Comparison of ENCODE assay signal across 8 cellular contexts in the genomic region with DNA sequence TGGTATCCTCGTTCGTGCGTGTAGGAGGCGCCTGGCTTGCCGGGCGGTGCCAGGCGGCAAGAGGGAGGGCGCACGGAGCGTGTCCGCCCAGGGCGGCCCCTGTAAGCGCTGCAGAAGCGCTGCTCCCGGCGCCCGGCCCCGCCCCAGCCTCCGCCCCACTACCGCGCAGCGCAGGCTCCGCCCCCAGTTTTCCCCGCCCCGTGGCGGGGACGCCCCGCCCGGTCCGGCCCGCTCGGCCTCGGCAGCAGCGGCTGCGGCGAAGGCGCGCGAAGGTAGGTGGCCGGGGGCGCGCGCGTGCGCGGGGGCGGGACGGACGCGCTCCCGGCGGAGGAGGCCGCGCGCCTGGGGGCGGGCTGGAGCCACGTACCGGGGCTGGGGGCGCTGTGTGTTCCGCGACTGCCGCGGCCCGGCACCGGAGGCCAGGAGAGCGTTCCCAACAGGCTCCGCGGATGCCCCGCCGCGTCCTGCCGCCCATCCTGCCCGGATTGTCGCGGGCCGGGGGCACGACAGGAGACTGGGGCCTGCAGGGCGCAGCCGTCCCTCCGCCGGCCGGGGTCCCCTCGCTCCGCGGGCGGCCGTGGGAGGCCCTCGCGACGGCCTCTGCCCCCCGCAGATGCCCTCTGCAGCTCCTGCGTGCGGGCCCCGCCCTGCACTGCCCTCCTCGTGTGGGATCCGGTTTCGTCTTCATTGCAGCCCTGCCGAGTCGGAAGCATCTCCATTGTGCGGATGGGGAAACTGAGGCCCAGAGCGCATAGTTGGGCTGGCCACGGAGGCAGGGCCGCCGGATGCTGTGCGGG. TPM values are rescaled to one million over a fixed set of nuclear protein-coding genes. Genes with fewer than 3 reads are reported as not detected.
DNase-seq lines count a peak whose midpoint lies in the region; ATAC-seq and TF ChIP-seq lines count a peak whose summit lies in the region.

No MANE protein-coding gene starts in this region.

- H3K9me3 ChIP-seq in psoas muscle = no peaks in the 10 kb centered on the region

- H3K36me3 ChIP-seq in psoas muscle (ENCODE audit: insufficient read depth in 1 of 2, low read depth in 1 of 2) = no peaks in the 10 kb centered on the region
- no peaks in the 10 kb centered on the region for H3K36me3 ChIP-seq in urinary bladder (ENCODE audit: insufficient read depth)

- TF ChIP-seq CTCF in GM12875 (IDR thresholded peaks at IDR 0.05; ENCODE audit: borderline replicate concordance, insufficient read depth, low read depth, low read length) (no peak), psoas muscle (IDR thresholded peaks at IDR 0.05) (no peak)

- ATAC-seq in HG02852 (IDR thresholded peaks at IDR 0.05; ENCODE audit: unreplicated experiment) (peak; percentile 84), left ventricle myocardium superior (peak; percentile 96), psoas muscle (peak; percentile 94 to 96 (median 96))

- 0 to 1% (median 1%) methylated on average over 61 to 105 of the region's 105 CpGs for WGBS in psoas muscle, 3 donors
- under 1% methylated on average over 105 of the region's 105 CpGs for WGBS in urinary bladder

- no peaks in the 10 kb centered on the region for H3K27me3 ChIP-seq in psoas muscle (ENCODE audit: insufficient read depth in 3 of 3, low read length in 2 of 3)

- H3K27ac ChIP-seq in psoas muscle (peak overlapping the region; percentile 78), urinary bladder (ENCODE audit: low read depth) (peak overlapping the region; percentile 40)

- intact Hi-C loops in left ventricle myocardium superior (cut with micrococcal nuclease) = no loop called here
- intact Hi-C loops in psoas muscle (cut with DNase I) = no loop called here

- DNase-seq in NCI-H1694 (lab: John Stamatoyannopoulos, UW) (peak; percentile 70), T-helper 1 cell (peak; percentile 88 to 94 (median 90)), amygdala (lab: John Stamatoyannopoulos, UW) (peak; percentile 50 to 100 (median 95)), left ventricle myocardium superior (peak; percentile 95), psoas muscle (peak; percentile 95 to 98)

- no peaks in the 10 kb centered on the region for H3K4me1 ChIP-seq in psoas muscle
- no peaks in the 10 kb centered on the region for H3K4me1 ChIP-seq in urinary bladder (ENCODE audit: insufficient read depth)

- H3K4me3 ChIP-seq in GM12875 (ENCODE audit: low read depth, low read length) = peak overlapping the region; percentile 64
- H3K4me3 ChIP-seq in psoas muscle = peak overlapping the region; percentile 84
- peak overlapping the region; percentile 81 for H3K4me3 ChIP-seq in urinary bladder (ENCODE audit: low read depth, low read length)

RNA-seq across cellular contexts. Expression of a gene that starts 7.7 kb away (rescaled TPM):
- total RNA-seq in left ventricle myocardium superior (7.9 TPM), psoas muscle (1 to 10 TPM; 3.1 to 6.4 (median 4.3) TPM), urinary bladder (13.7 TPM)
- polyA plus RNA-seq in psoas muscle (1 to 10 TPM; 3.6 to 6.5 (median 4.8) TPM), urinary bladder (26.4 TPM)

RNA-seq across cellular contexts. Expression of a gene that starts 18.3 kb away (rescaled TPM):
- total RNA-seq in left ventricle myocardium superior = 4,234 TPM
- total RNA-seq in psoas muscle = 1,000 to 10,000 TPM; 1,264 to 5,208 (median 3,151) TPM
- polyA plus RNA-seq in psoas muscle = not detected
- total RNA-seq in urinary bladder = under 0.01 TPM
- polyA plus RNA-seq in urinary bladder = not detected

Comparison
In these comparisons a context has a peak if more than half of its experiments do, and no peak if none do; other contexts are left out.
1. Peak in every context shown above with its lines: DNase-seq, ATAC-seq, H3K4me3 ChIP-seq and H3K27ac ChIP-seq.
2. RNA of a gene that starts 18.3 kb away (total RNA-seq): 1,264 to 5,208 TPM in psoas muscle and 4,234 TPM in left ventricle myocardium superior (single experiment); under 0.01 TPM in urinary bladder (single experiment); every median in the first group is over 1,000 times any median in the second.